In genomic region chr3:52871761-52872160, GRCh38 we compare ENCODE assay signal across 11 cellular contexts.
"Had no signal": no experiment of that assay in that cellular context is flagged by ENCODE, and none has a peak within 500 bp of the region (broad histone marks: within the 10 kb centered on the region; RNA-seq: fewer than 3 reads in every experiment).

No MANE protein-coding gene starts in this region.

- ATAC-seq: activated CD8-positive, alpha-beta memory T cell treated with anti-CD3 and anti-CD28 coated beads, Interleukin-2, amount 10 ng/mL, durations not matched to agents 7 days and 5 days; effector memory CD8-positive, alpha-beta T cell; right cardiac atrium; stimulated activated naive B cell treated with anti-CD40 and anti-IgM and Interleukin-4, amounts not matched to agents 10 μg/mL and 1 μg/mL and 100 μg/mL, for 72 hours had no signal

- H3K36me3 ChIP-seq: brain microvascular endothelial cell had no signal

- H3K27ac Mint-ChIP-seq: activated CD8-positive, alpha-beta memory T cell treated with anti-CD3 and anti-CD28 coated beads, Interleukin-2, amount 10 ng/mL, durations not matched to agents 7 days and 5 days; stimulated activated naive B cell treated with anti-CD40 and anti-IgM and Interleukin-4, amounts not matched to agents 10 μg/mL and 1 μg/mL and 100 μg/mL, for 72 hours; T-helper 1 cell treated with Interleukin-12 subunit alpha and Interleukin-12 subunit beta and Interleukin-4 antibody, amounts not matched to agents 30 μg/mL and 1 μg/mL, for 36 hours had no signal

- H3K4me3 Mint-ChIP-seq: activated CD8-positive, alpha-beta memory T cell treated with anti-CD3 and anti-CD28 coated beads, Interleukin-2, amount 10 ng/mL, durations not matched to agents 7 days and 5 days; effector memory CD8-positive, alpha-beta T cell; stimulated activated naive B cell treated with anti-CD40 and anti-IgM and Interleukin-4, amounts not matched to agents 10 μg/mL and 1 μg/mL and 100 μg/mL, for 72 hours; T-helper 1 cell treated with Interleukin-12 subunit alpha and Interleukin-12 subunit beta and Interleukin-4 antibody, amounts not matched to agents 30 μg/mL and 1 μg/mL, for 36 hours had no signal

- H3K27me3 Mint-ChIP-seq: activated CD8-positive, alpha-beta memory T cell treated with anti-CD3 and anti-CD28 coated beads, Interleukin-2, amount 10 ng/mL, durations not matched to agents 7 days and 5 days; effector memory CD8-positive, alpha-beta T cell; stimulated activated naive B cell treated with anti-CD40 and anti-IgM and Interleukin-4, amounts not matched to agents 10 μg/mL and 1 μg/mL and 100 μg/mL, for 72 hours had no signal

- H3K27ac ChIP-seq: brain microvascular endothelial cell had no signal

- H3K4me3 ChIP-seq: smooth muscle cell had no signal

- H3K9me3 Mint-ChIP-seq: effector memory CD8-positive, alpha-beta T cell; stimulated activated naive B cell treated with anti-CD40 and anti-IgM and Interleukin-4, amounts not matched to agents 10 μg/mL and 1 μg/mL and 100 μg/mL, for 72 hours; T-helper 1 cell treated with Interleukin-12 subunit alpha and Interleukin-12 subunit beta and Interleukin-4 antibody, amounts not matched to agents 30 μg/mL and 1 μg/mL, for 36 hours had no signal

- DNase-seq: activated CD4-positive, alpha-beta T cell treated with anti-CD3 and anti-CD28 coated beads, Interleukin-2, amount 50 U/mL, for 48 hours; activated CD8-positive, alpha-beta memory T cell treated with anti-CD3 and anti-CD28 coated beads, Interleukin-2, amount 10 ng/mL, durations not matched to agents 7 days and 5 days; activated naive CD4-positive, alpha-beta T cell treated with Interleukin-2 at 50 U/mL for 16 hours; amygdala; brain microvascular endothelial cell; effector memory CD8-positive, alpha-beta T cell; hippocampal formation; right cardiac atrium; stimulated activated naive B cell treated with anti-CD40 and anti-IgM and Interleukin-4, amounts not matched to agents 10 μg/mL and 1 μg/mL and 100 μg/mL, for 72 hours had no signal
